ENCODE assay signal across 3 cellular contexts in the genomic region with DNA sequence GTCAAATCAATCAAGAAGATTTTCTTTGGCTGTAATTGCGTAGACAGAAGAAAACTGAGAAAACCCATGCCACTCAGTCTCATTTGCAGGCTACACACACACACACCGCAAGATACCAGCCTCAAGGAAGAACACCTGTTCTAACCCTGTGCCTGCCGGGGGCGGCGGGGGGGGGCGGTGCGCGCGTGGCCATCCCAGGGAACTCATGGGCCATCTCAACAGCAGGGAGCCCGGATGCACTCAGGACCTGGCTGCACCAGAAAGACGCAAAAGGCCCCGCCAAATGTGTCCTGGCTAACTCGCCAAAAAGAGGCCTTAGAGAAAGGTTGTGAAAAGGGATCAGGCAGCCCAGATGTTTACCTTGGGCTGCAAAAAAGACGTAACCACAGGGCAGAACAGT.
TF ChIP-seq lines count a peak whose summit lies in the region.

No MANE protein-coding gene starts in this region.

TF ChIP-seq in H1, 55 proteins besides CTCF, POLR2A, EP300 and RAD21:
- TF ChIP-seq TCF12 (IDR thresholded peaks at IDR 0.05; ENCODE audit: low read depth, low read length) (no peak), CBX8 (IDR thresholded peaks at IDR 0.05; ENCODE audit: borderline replicate concordance, low read depth, low read length) (no peak), RFX5 (IDR thresholded peaks at IDR 0.05; ENCODE audit: borderline replicate concordance, low read depth, low read length) (no peak), KDM5A (IDR thresholded peaks at IDR 0.05; ENCODE audit: low read length) (no peak), GABPA (IDR thresholded peaks at IDR 0.05; ENCODE audit: borderline replicate concordance, insufficient read depth, low read length) (no peak), JUND (IDR thresholded peaks at IDR 0.05; ENCODE audit: low read length) (no peak), SP1 (IDR thresholded peaks at IDR 0.05; ENCODE audit: low read depth, low read length) (no peak), CHD1 (IDR thresholded peaks at IDR 0.05; ENCODE audit: low read depth, low read length) (no peak), TEAD4 (IDR thresholded peaks at IDR 0.05; ENCODE audit: low read depth, low read length) (no peak), PHF8 (conservative IDR thresholded peaks at IDR 0.05; ENCODE audit: low read depth, low read length) (no peak), SP4 (IDR thresholded peaks at IDR 0.05; ENCODE audit: low read length) (no peak), POLR2AphosphoS5 (IDR thresholded peaks at IDR 0.05; ENCODE audit: low read depth, low read length) (no peak), ZNF274 (IDR thresholded peaks at IDR 0.05; ENCODE audit: borderline replicate concordance, extremely low read depth, low read length) (no peak), SRF (IDR thresholded peaks at IDR 0.05; ENCODE audit: low read depth, low read length) (no peak), SIN3A (conservative IDR thresholded peaks at IDR 0.05 in 1 of 2, IDR thresholded peaks at IDR 0.05 in 1 of 2; ENCODE audit: low read depth in 1 of 2, low read length in 2 of 2) (no peak), HDAC6 (IDR thresholded peaks at IDR 0.05; ENCODE audit: low read depth, low read length) (no peak), SIRT6 (IDR thresholded peaks at IDR 0.05; ENCODE audit: low read length) (no peak), EZH2 (IDR thresholded peaks at IDR 0.05; ENCODE audit: low read depth, low read length, severe bottlenecking) (no peak), BCL11A (IDR thresholded peaks at IDR 0.05; ENCODE audit: low read depth in 2 of 2, low read length in 2 of 2) (no peak)

TF ChIP-seq in neural cell, 6 proteins besides CTCF, POLR2A, EP300 and RAD21:
- no peak for TF ChIP-seq TAF1 (IDR thresholded peaks at IDR 0.05; ENCODE audit: low read depth)
- TF ChIP-seq MXI1 (conservative IDR thresholded peaks at IDR 0.05; ENCODE audit: poor library complexity, severe bottlenecking), result no peak
- no peak for TF ChIP-seq EZH2 (IDR thresholded peaks at IDR 0.05; ENCODE audit: borderline replicate concordance, insufficient read depth, low read length, poor library complexity, severe bottlenecking)
- no peak for TF ChIP-seq POLR2AphosphoS5 (IDR thresholded peaks at IDR 0.05)
- no peak for TF ChIP-seq REST (IDR thresholded peaks at IDR 0.05; ENCODE audit: borderline replicate concordance)
- no peak for TF ChIP-seq SMC3 (conservative IDR thresholded peaks at IDR 0.05; ENCODE audit: poor library complexity)

TF ChIP-seq in GM12891, 5 proteins besides CTCF, POLR2A, EP300 and RAD21:
- TF ChIP-seq POU2F2 (IDR thresholded peaks at IDR 0.05; ENCODE audit: low read depth, low read length), result no peak
- no peak for TF ChIP-seq PAX5 (IDR thresholded peaks at IDR 0.05; ENCODE audit: insufficient read depth, low read length, severe bottlenecking)
- no peak for TF ChIP-seq TAF1 (IDR thresholded peaks at IDR 0.05; ENCODE audit: low read depth, low read length)
- TF ChIP-seq SPI1 (IDR thresholded peaks at IDR 0.05; ENCODE audit: low read depth, low read length), result no peak
- no peak for TF ChIP-seq POLR2AphosphoS5 (IDR thresholded peaks at IDR 0.05; ENCODE audit: low read depth, low read length)
TF ChIP-seq in GM12891: peak in this region for 0.
